In genomic region chr16:58001781-58002410, GRCh38 we compare ENCODE assay signal across 1 cellular context.
TF ChIP-seq lines count a peak whose summit lies in the region.

No MANE protein-coding gene starts in this region.

TF ChIP-seq in endothelial cell of umbilical vein, 7 proteins besides CTCF, POLR2A, EP300 and RAD21:
- TF ChIP-seq EZH2 (IDR thresholded peaks at IDR 0.05; ENCODE audit: borderline replicate concordance, low read depth, low read length, severe bottlenecking) = no peak
- no peak for TF ChIP-seq MYC (IDR thresholded peaks at IDR 0.05; ENCODE audit: low read depth, low read length)
- TF ChIP-seq FOS (IDR thresholded peaks at IDR 0.05; ENCODE audit: borderline replicate concordance, insufficient read depth, low read length) = no peak
- no peak for TF ChIP-seq POLR2AphosphoS5 (IDR thresholded peaks at IDR 0.05; ENCODE audit: insufficient read depth, low read depth, low read length)
- TF ChIP-seq MAX (IDR thresholded peaks at IDR 0.05; ENCODE audit: insufficient read depth, insufficient read length) = no peak
- no peak for TF ChIP-seq JUN (IDR thresholded peaks at IDR 0.05; ENCODE audit: borderline replicate concordance, insufficient read depth, insufficient read length, low read depth)
- no peak for TF ChIP-seq GATA2 (IDR thresholded peaks at IDR 0.05; ENCODE audit: insufficient read depth, insufficient read length, low read depth, low read length)
TF ChIP-seq in endothelial cell of umbilical vein: peak in this region for 0.
